In the genomic region with DNA sequence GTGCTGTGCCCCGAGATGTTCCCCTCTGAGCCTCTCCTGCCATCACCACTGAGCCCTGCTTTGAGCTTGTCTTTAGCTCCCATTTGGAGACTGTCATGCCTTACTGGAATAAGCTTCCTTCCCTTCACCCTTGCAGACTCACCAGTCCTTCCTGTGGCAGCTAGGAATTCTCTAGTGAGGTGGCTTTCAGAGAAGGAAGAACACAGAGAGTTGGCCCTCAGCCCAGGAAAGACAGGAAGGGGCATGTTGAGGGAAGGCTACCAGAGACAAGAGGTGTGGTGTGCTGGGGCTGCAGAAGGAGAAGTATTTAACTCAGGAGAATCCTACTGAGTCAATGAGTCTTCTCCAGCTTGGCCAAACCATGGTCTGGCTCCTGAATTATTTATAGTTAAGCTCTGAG, we compare ENCODE assay signal across 10 cellular contexts.
DNase-seq lines count a peak whose midpoint lies in the region; ATAC-seq and TF ChIP-seq lines count a peak whose summit lies in the region.
"Had no signal": no experiment of that assay in that cellular context is flagged by ENCODE, and none has a peak within 500 bp of the region (broad histone marks: within the 10 kb centered on the region; RNA-seq: fewer than 3 reads in every experiment).

No MANE protein-coding gene starts in this region.

- no peak for TF ChIP-seq POLR2A in GM18505 (IDR thresholded peaks at IDR 0.05; ENCODE audit: borderline replicate concordance, extremely low read depth, insufficient read depth, insufficient read length)

- H3K27ac ChIP-seq in colonic mucosa: no peak overlapping the region

- intact Hi-C loops in colonic mucosa (cut with DNase I): no loop called here
- intact Hi-C loops in posterior vena cava (cut with DNase I): loop anchor here in 1 of 2 donors (10.0 kb wide), 1 partner anchor 139 kb away; the partner anchor contains the start of gene TMCO1

- H3K27me3 ChIP-seq in colonic mucosa: no peaks in the 10 kb centered on the region

- ATAC-seq in GM18505 (IDR thresholded peaks at IDR 0.05; ENCODE audit: unreplicated experiment): no peak
- ATAC-seq in GM21619 (IDR thresholded peaks at IDR 0.05; ENCODE audit: unreplicated experiment): no peak

- no peak overlapping the region for H3K9ac ChIP-seq in colonic mucosa (ENCODE audit: low read depth in 2 of 2, low read length in 2 of 2)

- H3K9me3 ChIP-seq in colonic mucosa: no peaks in the 10 kb centered on the region

- peak; percentile 51 for DNase-seq in GM04504 (ENCODE audit: low read depth)
- DNase-seq in NCI-H2196 treated with DMSO at 0.1 percent for 48 hours (lab: John Stamatoyannopoulos, UW; ENCODE audit: unreplicated experiment): peak; percentile 46
- DNase-seq in colonic mucosa: peak; percentile 61
- peak; percentile 70 for DNase-seq in renal cortical epithelial cell (ENCODE audit: low read depth)
- DNase-seq in posterior vena cava (ENCODE audit: low spot score): no peak
- no peak for DNase-seq in middle frontal gyrus (ENCODE audit: extremely low spot score, low spot score)
- DNase-seq: kidney, retina had no signal

- no peak for TF ChIP-seq CTCF in colonic mucosa (IDR thresholded peaks at IDR 0.05)

- H3K4me3 ChIP-seq in colonic mucosa: no peak overlapping the region

- H3K4me1 ChIP-seq in colonic mucosa: no peaks in the 10 kb centered on the region

- no peaks in the 10 kb centered on the region for H3K36me3 ChIP-seq in colonic mucosa

Comparison
In these comparisons a context has a peak if more than half of its experiments do, and no peak if none do; other contexts are left out.
1. DNase-seq: peak in GM04504 (single experiment), NCI-H2196 treated with DMSO at 0.1 percent for 48 hours (single experiment), colonic mucosa (single experiment) and renal cortical epithelial cell (single experiment); none in posterior vena cava (single experiment) and middle frontal gyrus (single experiment).